In genomic region chr6:29627762-29628418, GRCh38 we compare ENCODE assay signal across 8 cellular contexts. TPM values are rescaled to one million over a fixed set of nuclear protein-coding genes. Genes with fewer than 3 reads are reported as not detected.
DNase-seq lines count a peak whose midpoint lies in the region; ATAC-seq and TF ChIP-seq lines count a peak whose summit lies in the region.

No MANE protein-coding gene starts in this region.

- TF ChIP-seq CTCF in heart left ventricle (IDR thresholded peaks at IDR 0.05) = no peak
- no peak for TF ChIP-seq CTCF in ovary (IDR thresholded peaks at IDR 0.05)

- peak in 1 of 2 donors; percentile 67 for TF ChIP-seq POLR2A in heart left ventricle (IDR thresholded peaks at IDR 0.05)
- peak; percentile 90 for TF ChIP-seq POLR2A in ovary (IDR thresholded peaks at IDR 0.05)

- intact Hi-C loops in heart left ventricle (cut with DNase I) (no loop called here), ovary (cut with DNase I) (loop anchor here in 1 of 4 donors (5.0 kb wide), 1 partner anchor 1141 kb away; no protein-coding TSS in a partner anchor)

- WGBS in heart left ventricle, 4 donors = 0 to 1% (median 1%) methylated on average over 37 to 51 of the region's 51 CpGs
- WGBS in ovary, 3 donors = 0 to 1% (median 1%) methylated on average over 41 to 51 of the region's 51 CpGs
- WGBS in urinary bladder = under 1% methylated on average over 50 of the region's 51 CpGs

- H3K36me3 ChIP-seq in heart left ventricle = peaks cover 0 to 12% (median 6%) of the 10 kb centered on the region in 9 donors
- no peaks in the 10 kb centered on the region for H3K36me3 ChIP-seq in ovary
- H3K36me3 ChIP-seq in urinary bladder (ENCODE audit: insufficient read depth) = no peaks in the 10 kb centered on the region

- peaks cover 0 to 6% (median 0%) of the 10 kb centered on the region in 9 donors for H3K27me3 ChIP-seq in heart left ventricle
- no peaks in the 10 kb centered on the region for H3K27me3 ChIP-seq in ovary

- H3K4me1 ChIP-seq in heart left ventricle = peaks cover 0 to 42% (median 27%) of the 10 kb centered on the region in 12 donors
- peaks cover 11% of the 10 kb centered on the region for H3K4me1 ChIP-seq in ovary (ENCODE audit: insufficient read depth)
- H3K4me1 ChIP-seq in urinary bladder (ENCODE audit: insufficient read depth) = peaks cover 2% of the 10 kb centered on the region

- DNase-seq in AG20443 (ENCODE audit: low spot score) = peak; percentile 91
- DNase-seq in HS-5 (ENCODE audit: low read depth) = peak; percentile 48
- DNase-seq in T follicular helper cell (ENCODE audit: low read depth) = peak; percentile 54
- DNase-seq in amniotic stem cell (lab: John Stamatoyannopoulos, UW) = peak; percentile 57
- DNase-seq in heart left ventricle = peak; percentile 79 to 87 (median 84)
- peak; percentile 81 to 88 (median 85) for DNase-seq in ovary

- H3K4me3 ChIP-seq in heart left ventricle (peak overlapping the region; percentile 34 to 71 (median 59)), ovary (peak overlapping the region; percentile 56), urinary bladder (ENCODE audit: low read depth, low read length) (peak overlapping the region; percentile 55)

- no peaks in the 10 kb centered on the region for H3K9me3 ChIP-seq in heart left ventricle
- H3K9me3 ChIP-seq in ovary = no peaks in the 10 kb centered on the region

- TF ChIP-seq EP300 in ovary (IDR thresholded peaks at IDR 0.05) = no peak

- ATAC-seq in heart left ventricle = peak; percentile 29 to 67 (median 52)
- ATAC-seq in HG03175 (IDR thresholded peaks at IDR 0.05; ENCODE audit: unreplicated experiment) = no peak

- H3K27ac ChIP-seq in heart left ventricle (peak overlapping the region; percentile 22 to 85 (median 68)), ovary (peak overlapping the region; percentile 47 to 78), urinary bladder (ENCODE audit: low read depth) (peak overlapping the region; percentile 40)

RNA-seq across cellular contexts. Expression of gene GABBR1, which starts 5.1 kb away (rescaled TPM):
- total RNA-seq in heart left ventricle (10 to 100 TPM; 11.6 to 30.8 (median 18.1) TPM), ovary (10 to 100 TPM; 23.0 to 80.0 (median 58.0) TPM), urinary bladder (39.1 TPM)
- polyA plus RNA-seq in heart left ventricle (10 to 100 TPM; 11.7 to 25.4 TPM), ovary (10 to 100 TPM; 41.3 to 48.5 TPM), urinary bladder (39.4 TPM)

RNA-seq across cellular contexts. Expression of gene MOG, which starts 29.0 kb away (rescaled TPM):
- 1 to 10 TPM in 8 of 9 donors, under 1 TPM in 1; 0.50 to 7.4 (median 2.7) TPM for total RNA-seq in heart left ventricle
- polyA plus RNA-seq in heart left ventricle = 1 to 10 TPM in 1 of 2 donors, under 1 TPM in 1; 0.19 to 2.9 TPM
- under 1 TPM in 1 of 7 donors, not detected in 6; 0.13 TPM for total RNA-seq in ovary
- under 1 TPM in 1 of 2 donors, not detected in 1; 0.05 TPM for polyA plus RNA-seq in ovary
- not detected for total RNA-seq in urinary bladder
- not detected for polyA plus RNA-seq in urinary bladder

RNA-seq across cellular contexts. Expression of gene OR2H2, which starts 43.0 kb away (rescaled TPM):
- total RNA-seq in heart left ventricle (not detected), ovary (not detected), urinary bladder (not detected)
- polyA plus RNA-seq in heart left ventricle (not detected), ovary (not detected), urinary bladder (not detected)

RNA-seq across cellular contexts. Expression of gene ZFP57, which starts 53.1 kb away (rescaled TPM):
- total RNA-seq in heart left ventricle = 10 to 100 TPM in 1 of 9 donors, 1 to 10 TPM in 1, under 1 TPM in 1, not detected in 6; 0.75 to 18.1 (median 4.8) TPM
- polyA plus RNA-seq in heart left ventricle = under 1 TPM in 1 of 2 donors, not detected in 1; 0.06 TPM
- total RNA-seq in ovary = under 1 TPM in 2 of 7 donors, not detected in 5; 0.24 to 0.25 TPM
- polyA plus RNA-seq in ovary = under 1 TPM in 1 of 2 donors, not detected in 1; 0.13 TPM
- total RNA-seq in urinary bladder = not detected
- polyA plus RNA-seq in urinary bladder = not detected
